Comparison of ENCODE assay signal across 9 cellular contexts in genomic region chr7:137978464-137979237, GRCh38. TPM values are rescaled to one million over a fixed set of nuclear protein-coding genes. Genes with fewer than 3 reads are reported as not detected.
DNase-seq lines count a peak whose midpoint lies in the region; ATAC-seq and TF ChIP-seq lines count a peak whose summit lies in the region.
"Had no signal": no experiment of that assay in that cellular context is flagged by ENCODE, and none has a peak within 500 bp of the region (broad histone marks: within the 10 kb centered on the region; RNA-seq: fewer than 3 reads in every experiment).

No MANE protein-coding gene starts in this region.

- intact Hi-C loops in Right ventricle myocardium inferior (cut with DNase I) (loop anchor here (5.0 kb wide), 1 partner anchor 36 kb away; no protein-coding TSS in a partner anchor), cardiac septum (cut with DNase I) (no loop called here), OCI-LY7 (cut with micrococcal nuclease; ENCODE audit: unreplicated experiment) (no loop called here)

- no peak overlapping the region for H3K4me2 ChIP-seq in OCI-LY7 (ENCODE audit: low read length)

- peaks cover 28% of the 10 kb centered on the region for H3K4me1 ChIP-seq in OCI-LY7 (ENCODE audit: insufficient read depth, low read length, poor library complexity, severe bottlenecking)

- DNase-seq in Right ventricle myocardium inferior (ENCODE audit: missing footprints) (peak; percentile 67), cardiac septum (ENCODE audit: low spot score) (no peak), epithelial cell of esophagus (ENCODE audit: low read depth) (peak; percentile 70), myocyte (ENCODE audit: low read depth) (peak; percentile 95), SHP77 treated with DMSO at 0.1 percent for 48 hours (lab: John Stamatoyannopoulos, UW) (no peak), NCI-H146 (lab: John Stamatoyannopoulos, UW) (no peak), OCI-LY7 (ENCODE audit: low spot score) (no peak), NCI-H1436 treated with DMSO at 0.1 percent for 48 hours (lab: John Stamatoyannopoulos, UW) (no peak)
- DNase-seq: NCI-H1105 had no signal

- CTCF ChIA-PET in OCI-LY7 (lab: Charles Lee; ENCODE audit: unreplicated experiment) = interaction anchor here (0.7 kb wide), 1 partner anchor 9 kb away, joined by 3 read pairs; no protein-coding TSS in a partner anchor

- H3K9me3 ChIP-seq in OCI-LY7 (ENCODE audit: low read length) = peaks cover 21% of the 10 kb centered on the region

- POLR2A ChIA-PET in OCI-LY7 (lab: Charles Lee) = interaction anchor here (0.6 to 5.3 kb wide), 5 partner anchors 10 to 710 kb away, joined by 4 to 65 read pairs (median 4); partner anchors contain the start of gene CREB3L2

- no peaks in the 10 kb centered on the region for H4K20me1 ChIP-seq in OCI-LY7 (ENCODE audit: insufficient read depth, low read length)

- BruUV-seq in OCI-LY7 (replicated peaks; lab: Mats Ljungman, UMichigan) = no TSS peak

- H3K9me2 ChIP-seq in OCI-LY7 (ENCODE audit: insufficient read depth, low read length) = no peaks in the 10 kb centered on the region

- TF ChIP-seq CTCF in epithelial cell of esophagus (IDR thresholded peaks at IDR 0.05; ENCODE audit: insufficient read depth, low read depth, low read length, missing control alignments) (no peak), OCI-LY7 (conservative IDR thresholded peaks at IDR 0.05; ENCODE audit: low read length) (no peak)

- H3K36me3 ChIP-seq in OCI-LY7 (ENCODE audit: insufficient read depth, low read length) = peaks cover 64% of the 10 kb centered on the region

- ATAC-seq in Right ventricle myocardium inferior = peak; percentile 87

- H3K79me2 ChIP-seq in OCI-LY7 (ENCODE audit: insufficient read depth, low read depth, low read length) = peaks cover 39% of the 10 kb centered on the region; the same call in 1 of the 2 replicates

- H2AFZ ChIP-seq in OCI-LY7 (ENCODE audit: low read length) = no peak overlapping the region

- H3K4me3 ChIP-seq in epithelial cell of esophagus (ENCODE audit: low read length) = no peak overlapping the region
- H3K4me3 ChIP-seq in OCI-LY7 (ENCODE audit: low read depth, low read length, poor library complexity, severe bottlenecking) = no peak overlapping the region

- no peak overlapping the region for H3K27ac ChIP-seq in OCI-LY7 (ENCODE audit: low read depth, low read length, poor library complexity, severe bottlenecking)

RNA-seq across cellular contexts. Expression of gene CREB3L2, which starts 23.2 kb away (rescaled TPM):
- total RNA-seq in Right ventricle myocardium inferior (19.3 TPM), cardiac septum (30.1 TPM), myocyte (21.2 and 31.3 TPM in 2 replicates), OCI-LY7 (2022) (79.0 and 95.7 TPM in 2 replicates)
- polyA plus RNA-seq in myocyte (2012) = 52.1 TPM
- total RNA-seq in OCI-LY7 (2014; rRNA removed; shearing (Covaris generic)) = 22.7 and 35.4 TPM in 2 replicates

Comparison
In these comparisons a context has a peak if more than half of its experiments do, and no peak if none do; other contexts are left out.
1. DNase-seq: peak in Right ventricle myocardium inferior (single experiment), epithelial cell of esophagus (single experiment) and myocyte (single experiment); none in cardiac septum (single experiment), SHP77 treated with DMSO at 0.1 percent for 48 hours (single experiment), NCI-H146 (single experiment), OCI-LY7 (single experiment) and NCI-H1436 treated with DMSO at 0.1 percent for 48 hours (single experiment).